Comparison of ENCODE assay signal across 10 cellular contexts in genomic region chr11:102831128-102831708, GRCh38. TPM values are rescaled to one million over a fixed set of nuclear protein-coding genes. Genes with fewer than 3 reads are reported as not detected.
DNase-seq lines count a peak whose midpoint lies in the region; ATAC-seq, FAIRE-seq and TF ChIP-seq lines count a peak whose summit lies in the region.
"Had no signal": no experiment of that assay in that cellular context is flagged by ENCODE, and none has a peak within 500 bp of the region (broad histone marks: within the 10 kb centered on the region; RNA-seq: fewer than 3 reads in every experiment).

No MANE protein-coding gene starts in this region.

- H3K9ac ChIP-seq in Karpas-422 (ENCODE audit: low read length) = no peak overlapping the region

- H2AFZ ChIP-seq in Karpas-422 (ENCODE audit: low read length) = no peak overlapping the region

- DNase-seq in Peyer's patch = peak in 2 of 3 donors; percentile 78 to 84
- DNase-seq in fibroblast of mammary gland (ENCODE audit: low read depth) = peak; percentile 70
- DNase-seq in progenitor cell of endocrine pancreas (ENCODE audit: low spot score, unreplicated experiment) = peak; percentile 21
- DNase-seq in T-cell = no peak
- no peak for DNase-seq in NCI-H345 (lab: John Stamatoyannopoulos, UW)
- no peak for DNase-seq in Karpas-422
- no peak for DNase-seq in activated CD4-positive, CD25-positive, alpha-beta regulatory T cell treated with anti-CD3 and anti-CD28 coated beads, Interleukin-2, amount 50 U/mL, for 72 hours

- H3K9me3 Mint-ChIP-seq in progenitor cell of endocrine pancreas (ENCODE audit: low read depth) (peaks cover 3% of the 10 kb centered on the region), T-cell (no peaks in the 10 kb centered on the region)

- H3K27ac Mint-ChIP-seq in progenitor cell of endocrine pancreas (no peak overlapping the region), T-cell (no peak overlapping the region)
- H3K27ac Mint-ChIP-seq: mesothelial cell of epicardium had no signal

- ATAC-seq in T-cell (replicated peaks in 1 of 4) = no peak
- ATAC-seq: HCT116 had no signal

- H3K4me3 Mint-ChIP-seq in progenitor cell of endocrine pancreas (ENCODE audit: low read depth) = peak overlapping the region; percentile 65
- H3K4me3 Mint-ChIP-seq in T-cell = no peak overlapping the region
- H3K4me3 Mint-ChIP-seq: mesothelial cell of epicardium had no signal

- H3K4me1 ChIP-seq in Peyer's patch (peaks cover 0 to under 1% (median 0%) of the 10 kb centered on the region in 4 donors), Karpas-422 (ENCODE audit: low read length) (no peaks in the 10 kb centered on the region)

- no peaks in the 10 kb centered on the region for H3K9me3 ChIP-seq in Peyer's patch
- H3K9me3 ChIP-seq in Karpas-422 (ENCODE audit: low read length) = no peaks in the 10 kb centered on the region

- no peaks in the 10 kb centered on the region for H4K20me1 ChIP-seq in Karpas-422 (ENCODE audit: insufficient read depth, low read depth, low read length)

- H3K36me3 Mint-ChIP-seq in progenitor cell of endocrine pancreas (ENCODE audit: insufficient read depth) (no peaks in the 10 kb centered on the region), T-cell (no peaks in the 10 kb centered on the region)

- H3K27me3 Mint-ChIP-seq in progenitor cell of endocrine pancreas = peaks cover 13% of the 10 kb centered on the region
- H3K27me3 Mint-ChIP-seq in T-cell = peaks cover 23 to 37% of the 10 kb centered on the region in 2 donors

- H3K27me3 ChIP-seq in Peyer's patch (no peaks in the 10 kb centered on the region), Karpas-422 (ENCODE audit: low read length) (no peaks in the 10 kb centered on the region)

- TF ChIP-seq CTCF in Peyer's patch (IDR thresholded peaks at IDR 0.05) (peak in 4 of 6 experiments; percentile 45 to 79 (median 69)), fibroblast of mammary gland (conservative IDR thresholded peaks at IDR 0.05; ENCODE audit: control insufficient read depth, insufficient read depth, low read depth, low read length) (peak; percentile 72), progenitor cell of endocrine pancreas (IDR thresholded peaks at IDR 0.05; ENCODE audit: unreplicated experiment) (peak; percentile 47)

- no peak overlapping the region for H3K4me2 ChIP-seq in Karpas-422 (ENCODE audit: low read depth, low read length, poor library complexity, severe bottlenecking)

- H3K36me3 ChIP-seq in Peyer's patch (no peaks in the 10 kb centered on the region), Karpas-422 (ENCODE audit: insufficient read depth, low read length) (no peaks in the 10 kb centered on the region)

- H3K4me1 Mint-ChIP-seq in progenitor cell of endocrine pancreas (ENCODE audit: low read depth) = no peaks in the 10 kb centered on the region
- no peaks in the 10 kb centered on the region for H3K4me1 Mint-ChIP-seq in T-cell

- POLR2A ChIA-PET in T-cell (lab: Charles Lee) = no interaction called here

- no peaks in the 10 kb centered on the region for H3K9me2 ChIP-seq in Karpas-422 (replicated peaks; ENCODE audit: insufficient read depth, low read length)

- peak; percentile 92 for FAIRE-seq in G401.6 (lab: Jason Lieb, UNC)

- H3K27ac ChIP-seq in Peyer's patch (peak overlapping the region in 3 of 4 donors; percentile 36 to 67 (median 60)), Karpas-422 (ENCODE audit: low read length) (no peak overlapping the region)

- CTCF ChIA-PET in T-cell (lab: Charles Lee) = no interaction called here

- TF ChIP-seq POLR2A in Peyer's patch (IDR thresholded peaks at IDR 0.05) = no peak

- H3K79me2 ChIP-seq in Karpas-422 (ENCODE audit: low read length) = no peaks in the 10 kb centered on the region

- peak overlapping the region in 3 of 4 donors; percentile 22 to 50 (median 49) for H3K4me3 ChIP-seq in Peyer's patch
- peak overlapping the region; percentile 54 for H3K4me3 ChIP-seq in fibroblast of mammary gland (ENCODE audit: control insufficient read depth, low read depth, low read length)
- H3K4me3 ChIP-seq in Karpas-422 (ENCODE audit: low read length) = no peak overlapping the region

RNA-seq across cellular contexts. Expression of gene MMP3, which starts 12.2 kb away (rescaled TPM):
- total RNA-seq in Peyer's patch (1 to 10 TPM in 2 of 4 donors, not detected in 2; 1.5 to 1.8 TPM), progenitor cell of endocrine pancreas (not detected in 2 replicates), T-cell (not detected)
- total RNA-seq in Karpas-422 (2014; rRNA removed; shearing (Covaris generic); ENCODE audit: low replicate concordance) = not detected in 2 replicates
- total RNA-seq: mesothelial cell of epicardium had no signal

RNA-seq across cellular contexts. Expression of gene MMP1, which starts 33.3 kb away (rescaled TPM):
- total RNA-seq in Peyer's patch = 1 to 10 TPM in 2 of 4 donors, under 1 TPM in 2; 0.35 to 1.7 (median 1.0) TPM
- 0.24 and 1.3 TPM in 2 replicates for total RNA-seq in progenitor cell of endocrine pancreas
- not detected for total RNA-seq in T-cell
- total RNA-seq in Karpas-422 (2014; rRNA removed; shearing (Covaris generic); ENCODE audit: low replicate concordance) = not detected in 2 replicates

RNA-seq across cellular contexts. Expression of gene MMP12, which starts 43.6 kb away (rescaled TPM):
- under 1 TPM in 2 of 4 donors, not detected in 2; 0.40 to 0.53 TPM for total RNA-seq in Peyer's patch
- total RNA-seq in progenitor cell of endocrine pancreas = not detected in 2 replicates
- not detected for total RNA-seq in T-cell
- total RNA-seq in Karpas-422 (2014; rRNA removed; shearing (Covaris generic); ENCODE audit: low replicate concordance) = not detected in 2 replicates
- total RNA-seq: mesothelial cell of epicardium had no signal

RNA-seq across cellular contexts. Expression of gene MMP10, which starts 50.8 kb away (rescaled TPM):
- total RNA-seq in Peyer's patch = under 1 TPM in 1 of 4 donors, not detected in 3; 0.54 TPM
- total RNA-seq in progenitor cell of endocrine pancreas = 0.22 TPM in 1 of 2 replicates, not detected in the other
- total RNA-seq in T-cell = not detected
- total RNA-seq in Karpas-422 (2014; rRNA removed; shearing (Covaris generic); ENCODE audit: low replicate concordance) = not detected in 2 replicates
- total RNA-seq: mesothelial cell of epicardium had no signal

Comparison
In these comparisons a context has a peak if more than half of its experiments do, and no peak if none do; other contexts are left out.
1. DNase-seq: peak in Peyer's patch (2 of 3), fibroblast of mammary gland (single experiment) and progenitor cell of endocrine pancreas (single experiment); none in T-cell (0 of 34), NCI-H345 (single experiment), Karpas-422 (single experiment) and activated CD4-positive, CD25-positive, alpha-beta regulatory T cell treated with anti-CD3 and anti-CD28 coated beads, Interleukin-2, amount 50 U/mL, for 72 hours (single experiment).
2. Peak in every context shown above with its lines, with median percentiles within 50 percentile points of each other: CTCF ChIP-seq.